8 cellular contexts compared by ENCODE assay signal in genomic region chr7:16420649-16421332, GRCh38. TPM values are rescaled to one million over a fixed set of nuclear protein-coding genes. Genes with fewer than 3 reads are reported as not detected.
DNase-seq lines count a peak whose midpoint lies in the region; ATAC-seq and TF ChIP-seq lines count a peak whose summit lies in the region.

No MANE protein-coding gene starts in this region.

- POLR2A ChIA-PET in WTC11 (lab: Charles Lee) = interaction anchor here (0.5 to 1.3 kb wide), 6 partner anchors 44 to 303 kb away, joined by 3 to 5 read pairs (median 4); partner anchors contain the start of genes ANKMY2, BZW2 and SOSTDC1

- H3K4me3 Mint-ChIP-seq in WTC11 = peak overlapping the region; percentile 78
- H3K4me3 Mint-ChIP-seq in immature natural killer cell = peak overlapping the region; percentile 81 to 95 (median 91)

- peaks cover 27% of the 10 kb centered on the region for H3K27me3 Mint-ChIP-seq in WTC11 (ENCODE audit: low read depth)
- peaks cover 6 to 10% (median 8%) of the 10 kb centered on the region in 3 donors for H3K27me3 Mint-ChIP-seq in immature natural killer cell (ENCODE audit: low read depth in 3 of 3)

- peak overlapping the region; percentile 48 to 49 for H3K4me3 ChIP-seq in cardiac fibroblast (replicated peaks in 1 of 2; ENCODE audit: low read depth in 2 of 2, low read length in 2 of 2)

- H3K27ac ChIP-seq in 22Rv1 = peak overlapping the region; percentile 72

- H3K27ac Mint-ChIP-seq in WTC11 (peak overlapping the region; percentile 32; the same call in 1 of the 2 replicates), immature natural killer cell (peak overlapping the region; percentile 74 to 93 (median 88))

- TF ChIP-seq POLR2A in GM18526 (IDR thresholded peaks at IDR 0.05; ENCODE audit: extremely low read depth, insufficient read length) = peak; percentile 53

- ATAC-seq in HG03064 (IDR thresholded peaks at IDR 0.05; ENCODE audit: low read depth, unreplicated experiment) (peak; percentile 80), WTC11 (peak; percentile 89)

- H3K36me3 Mint-ChIP-seq in WTC11 (no peaks in the 10 kb centered on the region), immature natural killer cell (no peaks in the 10 kb centered on the region)

- CTCF ChIA-PET in WTC11 (lab: Charles Lee) = interaction anchor here (0.6 to 2.7 kb wide), 5 partner anchors 11 to 323 kb away, joined by 3 to 27 read pairs (median 5); no protein-coding TSS in a partner anchor

- H3K4me1 Mint-ChIP-seq in WTC11 (peaks cover 16% of the 10 kb centered on the region), immature natural killer cell (peaks cover 25 to 26% of the 10 kb centered on the region in 2 donors)

- H3K9me3 Mint-ChIP-seq in WTC11 = no peaks in the 10 kb centered on the region
- no peaks in the 10 kb centered on the region for H3K9me3 Mint-ChIP-seq in immature natural killer cell

- DNase-seq in NCI-H2196 treated with DMSO at 0.1 percent for 48 hours (lab: John Stamatoyannopoulos, UW; ENCODE audit: unreplicated experiment) (peak; percentile 52), WTC11 (ENCODE audit: low spot score) (peak; percentile 76), cardiac fibroblast (ENCODE audit: low read depth in 2 of 2) (peak; percentile 90 to 92), immature natural killer cell (peak; percentile 82 to 90 (median 88)), smooth muscle cell of the brain vasculature (ENCODE audit: low read depth, low spot score) (peak; percentile 60)

- TF ChIP-seq CTCF in 22Rv1 (IDR thresholded peaks at IDR 0.05) (peak; percentile 26), WTC11 (IDR thresholded peaks at IDR 0.05) (no peak), cardiac fibroblast (IDR thresholded peaks at IDR 0.05; ENCODE audit: low read depth, low read length) (peak; percentile 5)

TF ChIP-seq in WTC11, 78 proteins besides CTCF, POLR2A, EP300 and RAD21 (continues in another document):
- TF ChIP-seq FOXP4 (CRISPR knock-in tag; IDR thresholded peaks at IDR 0.05) (no peak; the same call in 1 of the 2 replicates), STAT6 (CRISPR knock-in tag; conservative IDR thresholded peaks at IDR 0.05; ENCODE audit: low read depth) (no peak), RELA (CRISPR knock-in tag; IDR thresholded peaks at IDR 0.05; ENCODE audit: borderline replicate concordance) (no peak; the same call in 1 of the 2 replicates), USF1 (CRISPR knock-in tag; IDR thresholded peaks at IDR 0.05) (no peak), EMX1 (CRISPR knock-in tag; IDR thresholded peaks at IDR 0.05) (0 out of 2 replicates have a peak, but pooled peaks have one; percentile 27), SP1 (CRISPR knock-in tag; conservative IDR thresholded peaks at IDR 0.05) (no peak), GABPB1 (CRISPR knock-in tag; IDR thresholded peaks at IDR 0.05) (0 out of 2 replicates have a peak, but pooled peaks have one; percentile 20), ATF2 (CRISPR knock-in tag; IDR thresholded peaks at IDR 0.05; ENCODE audit: borderline replicate concordance, low read depth) (no peak), ZBTB21 (CRISPR knock-in tag; IDR thresholded peaks at IDR 0.05; ENCODE audit: borderline replicate concordance) (no peak), FOXJ3 (CRISPR knock-in tag; IDR thresholded peaks at IDR 0.05; ENCODE audit: borderline replicate concordance) (no peak), NR3C1 (CRISPR knock-in tag; conservative IDR thresholded peaks at IDR 0.05; ENCODE audit: low read depth) (no peak), AR (CRISPR knock-in tag; IDR thresholded peaks at IDR 0.05) (no peak), E2F5 (CRISPR knock-in tag; IDR thresholded peaks at IDR 0.05) (no peak; the same call in 1 of the 2 replicates), ZNF138 (CRISPR knock-in tag; conservative IDR thresholded peaks at IDR 0.05) (no peak), ZNF423 (CRISPR knock-in tag; IDR thresholded peaks at IDR 0.05) (0 out of 2 replicates have a peak, but pooled peaks have one; percentile 13)

RNA-seq across cellular contexts. Expression of gene CRPPA, which starts 0.5 kb away (rescaled TPM):
- 0.66 to 0.87 TPM (median 0.76 TPM) in 3 replicates for total RNA-seq in WTC11 (2021)
- under 1 TPM; 0.28 to 0.82 (median 0.65) TPM for polyA plus RNA-seq in immature natural killer cell

RNA-seq across cellular contexts. Expression of gene SOSTDC1, which starts 44.7 kb away (rescaled TPM):
- total RNA-seq in WTC11 (2021) = 0.09 to 0.23 TPM (median 0.15 TPM) in 3 replicates
- polyA plus RNA-seq in immature natural killer cell = not detected

Comparison
In these comparisons a context has a peak if more than half of its experiments do, and no peak if none do; other contexts are left out.
1. Peak in every context shown above with its lines: DNase-seq, ATAC-seq, H3K4me3 ChIP-seq and H3K27ac ChIP-seq.